In the genomic region with DNA sequence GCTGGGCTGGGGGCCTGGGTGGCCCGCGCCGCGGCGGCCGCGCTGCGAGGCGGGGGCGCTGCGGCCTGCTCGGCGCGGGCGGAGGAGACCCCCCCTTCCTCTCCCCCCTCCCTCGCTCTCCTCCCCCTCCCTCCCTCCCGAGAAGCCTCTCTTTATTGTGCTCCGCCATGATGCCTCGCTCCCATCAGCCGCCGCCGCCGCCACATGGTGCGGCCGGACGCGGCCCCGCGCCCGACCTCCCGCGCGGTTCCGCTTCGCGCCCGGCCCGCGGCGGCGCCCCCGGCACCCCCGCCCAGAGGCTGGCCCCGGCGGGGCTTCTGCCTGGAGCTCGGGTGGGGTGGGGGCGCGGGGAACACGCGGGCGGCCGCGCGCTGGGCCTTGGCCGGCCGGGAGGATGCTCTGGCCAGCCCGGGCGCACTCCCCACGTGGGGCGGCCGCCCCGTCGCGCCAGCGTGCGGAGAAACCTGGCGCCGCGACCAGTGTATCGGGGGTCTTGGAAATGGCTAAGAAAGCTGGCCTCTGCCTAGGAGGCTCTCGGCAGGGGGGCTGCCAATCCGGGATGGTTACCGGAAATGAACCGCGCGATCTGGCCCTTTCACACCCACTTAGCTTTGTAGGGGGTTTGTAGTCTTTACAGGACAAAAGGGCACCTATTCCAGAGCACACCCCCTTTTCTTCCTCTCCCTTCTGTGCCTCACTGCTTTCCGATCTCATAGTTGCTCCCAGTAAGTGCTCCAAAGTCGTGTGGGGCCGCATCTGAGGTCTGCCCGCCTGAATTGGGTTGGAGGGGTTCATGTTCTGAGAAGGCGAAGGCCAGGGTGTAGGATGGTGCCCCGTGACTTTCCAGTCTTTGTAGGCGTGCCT, we compare ENCODE assay signal across 8 cellular contexts. TPM values are rescaled to one million over a fixed set of nuclear protein-coding genes. Genes with fewer than 3 reads are reported as not detected.
A peak's percentile ranks its signal among the peaks of the same experiment; 100 is the strongest.
DNase-seq lines count a peak whose midpoint lies in the region; ATAC-seq, FAIRE-seq and TF ChIP-seq lines count a peak whose summit lies in the region.

No MANE protein-coding gene starts in this region.

- no peaks in the 10 kb centered on the region for H3K9me3 Mint-ChIP-seq in stimulated activated naive CD8-positive, alpha-beta T cell treated with anti-CD3 and anti-CD28 coated beads, Interleukin-15, amount 100 ng/mL, for 72 hours

- peak overlapping the region; percentile 91 to 98 for H3K4me3 Mint-ChIP-seq in stimulated activated naive CD8-positive, alpha-beta T cell treated with anti-CD3 and anti-CD28 coated beads, Interleukin-15, amount 100 ng/mL, for 72 hours

- peak; percentile 6 for ATAC-seq in stimulated activated naive CD8-positive, alpha-beta T cell treated with anti-CD3 and anti-CD28 coated beads, Interleukin-15, amount 100 ng/mL, for 72 hours
- no peak for ATAC-seq in HG03521 (IDR thresholded peaks at IDR 0.05; ENCODE audit: unreplicated experiment)

- peak overlapping the region; percentile 90 for H4K5ac ChIP-seq in H1 (ENCODE audit: insufficient read length, low read depth, low read length)

- H3K79me1 ChIP-seq in H1 (ENCODE audit: low read depth, low read length) = peaks cover 7% of the 10 kb centered on the region; the same call in 1 of the 2 replicates

- no peak for TF ChIP-seq POLR2A in NB4 (IDR thresholded peaks at IDR 0.05; ENCODE audit: extremely low read depth, insufficient read length)
- peak; percentile 28 to 80 for TF ChIP-seq POLR2A in H1 (IDR thresholded peaks at IDR 0.05; ENCODE audit: control extremely low read depth in 1 of 2, low read depth in 2 of 2, low read length in 2 of 2)

- no peak for TF ChIP-seq EP300 in H1 (IDR thresholded peaks at IDR 0.05; ENCODE audit: borderline replicate concordance in 1 of 2, low read depth in 2 of 2, low read length in 2 of 2)

- peak overlapping the region; percentile 57 for H3K27ac ChIP-seq in H1 (ENCODE audit: low read depth, low read length)

- H2AK5ac ChIP-seq in H1 (ENCODE audit: low read depth, low read length) = no peak overlapping the region

- H3K9ac ChIP-seq in H1 (replicated peaks in 1 of 4; ENCODE audit: extremely low read depth in 1 of 4, low read depth in 3 of 4, low read length in 3 of 4) = peak overlapping the region; percentile 84 to 99 (median 88)

- H2BK15ac ChIP-seq in H1 (ENCODE audit: low read length) = no peak overlapping the region

- H2BK120ac ChIP-seq in H1 (replicated peaks; ENCODE audit: low read depth, low read length) = no peak overlapping the region

- WGBS in H1 (ENCODE audit: extremely low coverage in 1 of 2, insufficient coverage in 1 of 2, insufficient read length in 1 of 2, insufficient replicate concordance in 2 of 2, low coverage in 1 of 2, low lambda C conversion rate in 2 of 2, missing lambda C conversion rate in 1 of 2), 2 experiments = 1% methylated on average over 27 of the region's 83 CpGs; no CpG with 5 or more reads in 1 of the 2 experiments

- H3K9me3 ChIP-seq in H1 (ENCODE audit: insufficient read depth in 2 of 2, low read depth in 1 of 2, low read length in 1 of 2) (no peaks in the 10 kb centered on the region), mononuclear cell (ENCODE audit: low read depth, low read length) (no peaks in the 10 kb centered on the region)

- H3K79me2 ChIP-seq in H1 (ENCODE audit: control insufficient read depth in 1 of 2, insufficient read depth in 2 of 2, low read length in 2 of 2) = peaks cover 34 to 68% of the 10 kb centered on the region in 2 experiments

- peaks cover 25 to 30% of the 10 kb centered on the region in 2 experiments for H4K20me1 ChIP-seq in H1 (replicated peaks in 1 of 2; ENCODE audit: control insufficient read depth in 1 of 2, insufficient read depth in 2 of 2, low read length in 2 of 2)

- peaks cover 20 to 60% (median 35%) of the 10 kb centered on the region in 4 experiments for H3K36me3 ChIP-seq in H1 (ENCODE audit: control insufficient read depth in 2 of 4, insufficient read depth in 4 of 4, low read length in 3 of 4)

- H3K27ac Mint-ChIP-seq in stimulated activated naive CD8-positive, alpha-beta T cell treated with anti-CD3 and anti-CD28 coated beads, Interleukin-15, amount 100 ng/mL, for 72 hours = peak overlapping the region; percentile 97 to 99

- H3K4me3 ChIP-seq in NB4 (ENCODE audit: low read depth, low read length) (peak overlapping the region; percentile 68), H1 (ENCODE audit: extremely low read depth in 1 of 4, insufficient read depth in 2 of 4, low read depth in 3 of 4, low read length in 4 of 4) (peak overlapping the region; percentile 82 to 95 (median 88)), mononuclear cell (ENCODE audit: low read length) (peak overlapping the region; percentile 70)

- H2AFZ ChIP-seq in H1 (ENCODE audit: low read length) = no peak overlapping the region

- peak overlapping the region; percentile 2 for H3K14ac ChIP-seq in H1 (ENCODE audit: insufficient read length)

- no peak overlapping the region for H2BK20ac ChIP-seq in H1 (ENCODE audit: low read length)

- peaks cover 5 to 15% (median 8%) of the 10 kb centered on the region in 4 experiments; a peak in 6 of 7 replicates for H3K4me1 ChIP-seq in H1 (replicated peaks in 1 of 4; ENCODE audit: control insufficient read depth in 3 of 4, insufficient read depth in 4 of 4, low read length in 3 of 4)
- peaks cover 51% of the 10 kb centered on the region for H3K4me1 ChIP-seq in mononuclear cell (ENCODE audit: insufficient read depth, low read length)

- peaks cover 0 to 1% (median 0%) of the 10 kb centered on the region in 4 experiments; a peak in 1 of 7 replicates for H3K27me3 ChIP-seq in H1 (replicated peaks in 1 of 4; ENCODE audit: control insufficient read depth in 3 of 4, extremely low read depth in 1 of 4, insufficient read depth in 3 of 4, low read length in 3 of 4)
- H3K27me3 ChIP-seq in mononuclear cell (ENCODE audit: insufficient read depth, low read length) = no peaks in the 10 kb centered on the region

- H3K23ac ChIP-seq in H1 (ENCODE audit: insufficient read length) = no peak overlapping the region

- TF ChIP-seq CTCF in NB4 (IDR thresholded peaks at IDR 0.05; ENCODE audit: low read depth, low read length) (no peak), H1 (IDR thresholded peaks at IDR 0.05; ENCODE audit: control extremely low read depth in 1 of 3, insufficient read depth in 1 of 3, low read depth in 1 of 3, low read length in 3 of 3) (no peak)

- peak overlapping the region; percentile 61; the same call in 1 of the 2 replicates for H2BK5ac ChIP-seq in H1 (ENCODE audit: low read depth, low read length)

- POLR2A ChIA-PET in H1 (lab: Charles Lee; ENCODE audit: partially characterized antibody) = interaction anchor here (0.9 to 46.1 kb wide), 14 partner anchors 6 to 350 kb away, joined by 3 to 1197 read pairs (median 4); partner anchors contain the start of genes DYNC2I2, PKN3, SET and ZDHHC12

- H3K56ac ChIP-seq in H1 (replicated peaks; ENCODE audit: insufficient read length, low read depth, low read length) = peak overlapping the region; percentile 42

- DNase-seq in NCI-H2227 (lab: John Stamatoyannopoulos, UW; ENCODE audit: unreplicated experiment) (peak; percentile 58), NCI-H2227 treated with DMSO at 0.1 percent for 48 hours (lab: John Stamatoyannopoulos, UW) (no peak), NB4 (ENCODE audit: low read depth) (peak; percentile 66), H1 (ENCODE audit: low read depth in 1 of 2, low spot score in 2 of 2) (no peak)
- peak; percentile 31 to 54 for DNase-seq in activated CD4-positive, alpha-beta T cell treated with anti-CD3 and anti-CD28 coated beads, Interleukin-2, amount 50 U/mL, for 48 hours
- DNase-seq in stimulated activated naive CD8-positive, alpha-beta T cell treated with anti-CD3 and anti-CD28 coated beads, Interleukin-15, amount 100 ng/mL, for 72 hours = peak; percentile 30 to 38

- H3K4ac ChIP-seq in H1 (replicated peaks; ENCODE audit: insufficient read length, low read depth, low read length) = no peak overlapping the region

- H4K8ac ChIP-seq in H1 (ENCODE audit: extremely low read depth, insufficient read depth, low read length) = peak overlapping the region; percentile 90; the same call in 1 of the 2 replicates

- H3K4me2 ChIP-seq in H1 (ENCODE audit: insufficient read depth in 1 of 2, low read depth in 2 of 2, low read length in 2 of 2) = peak overlapping the region; percentile 64 to 87

- H3K23me2 ChIP-seq in H1 (ENCODE audit: low read depth, low read length) = peaks cover 19% of the 10 kb centered on the region

- FAIRE-seq in H1 (lab: Jason Lieb, UNC) = no peak

- peaks cover 72% of the 10 kb centered on the region for H3K4me1 Mint-ChIP-seq in stimulated activated naive CD8-positive, alpha-beta T cell treated with anti-CD3 and anti-CD28 coated beads, Interleukin-15, amount 100 ng/mL, for 72 hours

- H3K27me3 Mint-ChIP-seq in stimulated activated naive CD8-positive, alpha-beta T cell treated with anti-CD3 and anti-CD28 coated beads, Interleukin-15, amount 100 ng/mL, for 72 hours = no peaks in the 10 kb centered on the region

- CTCF ChIA-PET in H1 (lab: Charles Lee; ENCODE audit: partially characterized antibody) = interaction anchor here (0.6 to 1.8 kb wide), 5 partner anchors 10 to 55 kb away, joined by 4 to 6 read pairs (median 4); partner anchors contain the start of gene PKN3

- H3K18ac ChIP-seq in H1 (ENCODE audit: extremely low read depth, low read length) = peak overlapping the region; percentile 68

- H4K91ac ChIP-seq in H1 (replicated peaks; ENCODE audit: insufficient read length, low read length) = peak overlapping the region; percentile 91

- no peak; a peak in 1 of 4 replicates for TF ChIP-seq RAD21 in H1 (IDR thresholded peaks at IDR 0.05 in 1 of 2, conservative IDR thresholded peaks at IDR 0.05 in 1 of 2; ENCODE audit: low read depth in 2 of 2, low read length in 2 of 2)

- no peak overlapping the region for H2BK12ac ChIP-seq in H1 (ENCODE audit: low read depth, low read length)

RNA-seq across cellular contexts. Expression of gene SET, which starts 1.0 kb away (rescaled TPM):
- total RNA-seq in H1 (2021; fragmentation: NEBNext Ultra II Directional; extraction: Animal tissue kit (Norgen Biotek cat#: 25700)) = 1,327 and 1,345 TPM in 2 replicates
- polyA plus RNA-seq in H1 (2011; rRNA removed) = 466 and 513 TPM in 2 replicates
- polyA plus RNA-seq in H1 (2011; cell fraction: cytosol; rRNA removed) = 383 TPM
- polyA plus RNA-seq in H1 (2011; cell fraction: nucleus; rRNA removed) = 93.4 TPM
- polyA plus RNA-seq in H1 (2012, experiment 1 of 2) = 759 to 1,315 TPM (median 835 TPM) in 4 replicates
- polyA plus RNA-seq in H1 (2012, experiment 2 of 2) = 163 TPM
- polyA plus RNA-seq in H1 (2013, experiment 1 of 2) = 862 TPM
- 900 TPM for polyA plus RNA-seq in H1 (2013, experiment 2 of 2)
- polyA minus RNA-seq in H1 (2011; rRNA and poly(A)+ RNA removed) = 245 and 251 TPM in 2 replicates
- 1,111 TPM for polyA minus RNA-seq in H1 (2011; cell fraction: cytosol; rRNA and poly(A)+ RNA removed)
- 200 TPM for polyA minus RNA-seq in H1 (2011; cell fraction: nucleus; rRNA and poly(A)+ RNA removed)
- total RNA-seq in mononuclear cell = 386 TPM

RNA-seq across cellular contexts. Expression of gene PKN3, which starts 12.3 kb away (rescaled TPM):
- 15.2 and 16.3 TPM in 2 replicates for total RNA-seq in H1 (2021; fragmentation: NEBNext Ultra II Directional; extraction: Animal tissue kit (Norgen Biotek cat#: 25700))
- 15.7 and 24.4 TPM in 2 replicates for polyA plus RNA-seq in H1 (2011; rRNA removed)
- polyA plus RNA-seq in H1 (2011; cell fraction: cytosol; rRNA removed) = 20.7 TPM
- polyA plus RNA-seq in H1 (2011; cell fraction: nucleus; rRNA removed) = 49.0 TPM
- polyA plus RNA-seq in H1 (2012, experiment 1 of 2) = 12.4 to 21.9 TPM (median 18.9 TPM) in 4 replicates
- polyA plus RNA-seq in H1 (2012, experiment 2 of 2) = 16.2 TPM
- 11.3 TPM for polyA plus RNA-seq in H1 (2013, experiment 1 of 2)
- polyA plus RNA-seq in H1 (2013, experiment 2 of 2) = 11.3 TPM
- 7.2 and 10.8 TPM in 2 replicates for polyA minus RNA-seq in H1 (2011; rRNA and poly(A)+ RNA removed)
- 15.9 TPM for polyA minus RNA-seq in H1 (2011; cell fraction: cytosol; rRNA and poly(A)+ RNA removed)
- polyA minus RNA-seq in H1 (2011; cell fraction: nucleus; rRNA and poly(A)+ RNA removed) = 11.0 TPM
- total RNA-seq in mononuclear cell = 0.73 TPM

RNA-seq across cellular contexts. Expression of gene DYNC2I2, which starts 33.4 kb away (rescaled TPM):
- 58.0 and 60.4 TPM in 2 replicates for total RNA-seq in H1 (2021; fragmentation: NEBNext Ultra II Directional; extraction: Animal tissue kit (Norgen Biotek cat#: 25700))
- 78.5 and 113 TPM in 2 replicates for polyA plus RNA-seq in H1 (2011; rRNA removed)
- polyA plus RNA-seq in H1 (2011; cell fraction: cytosol; rRNA removed) = 112 TPM
- 203 TPM for polyA plus RNA-seq in H1 (2011; cell fraction: nucleus; rRNA removed)
- 31.8 to 74.2 TPM (median 69.7 TPM) in 4 replicates for polyA plus RNA-seq in H1 (2012, experiment 1 of 2)
- 67.0 TPM for polyA plus RNA-seq in H1 (2012, experiment 2 of 2)
- polyA plus RNA-seq in H1 (2013, experiment 1 of 2) = 27.5 TPM
- polyA plus RNA-seq in H1 (2013, experiment 2 of 2) = 25.5 TPM
- polyA minus RNA-seq in H1 (2011; rRNA and poly(A)+ RNA removed) = 27.1 and 35.1 TPM in 2 replicates
- polyA minus RNA-seq in H1 (2011; cell fraction: cytosol; rRNA and poly(A)+ RNA removed) = 49.7 TPM
- polyA minus RNA-seq in H1 (2011; cell fraction: nucleus; rRNA and poly(A)+ RNA removed) = 59.3 TPM
- 2.1 TPM for total RNA-seq in mononuclear cell

RNA-seq across cellular contexts. Expression of gene ZDHHC12, which starts 33.9 kb away (rescaled TPM):
- 32.8 and 35.0 TPM in 2 replicates for total RNA-seq in H1 (2021; fragmentation: NEBNext Ultra II Directional; extraction: Animal tissue kit (Norgen Biotek cat#: 25700))
- polyA plus RNA-seq in H1 (2011; rRNA removed) = 93.8 and 121 TPM in 2 replicates
- 78.5 TPM for polyA plus RNA-seq in H1 (2011; cell fraction: cytosol; rRNA removed)
- 139 TPM for polyA plus RNA-seq in H1 (2011; cell fraction: nucleus; rRNA removed)
- 23.3 to 48.0 TPM (median 44.7 TPM) in 4 replicates for polyA plus RNA-seq in H1 (2012, experiment 1 of 2)
- 53.7 TPM for polyA plus RNA-seq in H1 (2012, experiment 2 of 2)
- polyA plus RNA-seq in H1 (2013, experiment 1 of 2) = 41.4 TPM
- 43.5 TPM for polyA plus RNA-seq in H1 (2013, experiment 2 of 2)
- polyA minus RNA-seq in H1 (2011; rRNA and poly(A)+ RNA removed) = 21.8 and 26.4 TPM in 2 replicates
- polyA minus RNA-seq in H1 (2011; cell fraction: cytosol; rRNA and poly(A)+ RNA removed) = 45.5 TPM
- 34.7 TPM for polyA minus RNA-seq in H1 (2011; cell fraction: nucleus; rRNA and poly(A)+ RNA removed)
- total RNA-seq in mononuclear cell = 19.6 TPM

Comparison
In these comparisons a context has a peak if more than half of its experiments do, and no peak if none do; other contexts are left out.
1. DNase-seq: peak in NCI-H2227 (single experiment), NB4 (single experiment), activated CD4-positive, alpha-beta T cell treated with anti-CD3 and anti-CD28 coated beads, Interleukin-2, amount 50 U/mL, for 48 hours (2 of 2) and stimulated activated naive CD8-positive, alpha-beta T cell treated with anti-CD3 and anti-CD28 coated beads, Interleukin-15, amount 100 ng/mL, for 72 hours (2 of 2); none in NCI-H2227 treated with DMSO at 0.1 percent for 48 hours (single experiment) and H1 (0 of 2).
2. RNA of gene DYNC2I2, which starts 33.4 kb away (total RNA-seq): 58.0 to 60.4 TPM in H1; 2.1 TPM in mononuclear cell (single experiment); every median in the first group is over 10 times any median in the second.
3. Peak in every context shown above with its lines, with median percentiles within 50 percentile points of each other: H3K4me3 ChIP-seq.